ENCODE assay signal across 8 cellular contexts in the genomic region with DNA sequence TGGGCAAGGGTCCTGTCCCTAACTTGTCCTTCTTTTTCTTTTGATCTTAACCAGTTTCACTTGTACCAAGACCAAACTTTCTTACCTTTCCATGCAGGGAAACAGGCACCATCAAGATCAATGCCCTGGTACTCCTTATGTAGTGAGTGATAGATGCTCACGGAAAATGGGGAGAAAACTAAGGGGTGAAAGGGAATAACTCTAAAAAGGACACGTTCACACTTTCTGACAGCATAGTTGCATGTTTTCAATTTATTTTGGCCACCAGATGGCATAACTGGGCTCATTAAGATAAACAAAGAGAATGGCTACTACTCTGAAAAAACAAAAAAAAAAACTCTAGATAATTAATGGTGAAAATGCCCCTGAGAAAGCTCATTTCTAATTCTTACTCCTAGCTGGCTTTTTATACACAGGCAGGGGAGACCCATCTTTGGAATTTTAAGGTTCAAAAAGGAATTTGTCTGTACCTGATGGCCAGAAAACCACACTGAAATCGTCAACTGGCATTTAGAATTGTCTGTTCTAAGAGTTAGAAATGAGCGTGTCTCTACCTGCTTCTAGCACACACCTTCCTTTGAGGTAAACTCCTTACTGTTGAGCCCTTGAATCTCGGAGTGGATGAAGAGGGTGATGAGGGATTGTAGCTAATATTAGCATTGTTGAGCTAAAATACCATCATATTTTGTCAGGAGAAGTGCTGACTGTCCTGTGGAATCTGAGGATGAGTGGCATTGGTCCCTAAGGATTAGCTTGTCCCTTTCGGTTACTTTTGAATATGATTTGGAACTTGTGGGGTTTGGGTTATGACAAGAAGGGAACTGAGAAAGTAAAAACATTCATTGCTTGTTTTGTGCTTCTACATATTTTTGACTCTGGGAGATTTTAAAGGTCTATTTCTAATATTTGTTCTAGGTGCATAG.
DNase-seq lines count a peak whose midpoint lies in the region; ATAC-seq and TF ChIP-seq lines count a peak whose summit lies in the region.

No MANE protein-coding gene starts in this region.

- H3K4me3 ChIP-seq in AG09309 (ENCODE audit: control insufficient read depth, low read depth, low read length) (no peak overlapping the region), GM12865 (ENCODE audit: low read depth, low read length) (no peak overlapping the region), SK-N-MC (no peak overlapping the region), parathyroid adenoma (ENCODE audit: low read depth, low read length) (peak overlapping the region; percentile 24)

- H3K9me3 ChIP-seq in SK-N-MC (ENCODE audit: low read depth, low read length) (no peaks in the 10 kb centered on the region), parathyroid adenoma (ENCODE audit: control insufficient read depth, low read length) (no peaks in the 10 kb centered on the region)

- H3K9ac ChIP-seq in SK-N-MC (ENCODE audit: insufficient read length) (peak overlapping the region; percentile 19), parathyroid adenoma (no peak overlapping the region)

- peaks cover 34% of the 10 kb centered on the region for H3K4me1 ChIP-seq in parathyroid adenoma

- TF ChIP-seq CTCF in AG09309 (IDR thresholded peaks at IDR 0.05; ENCODE audit: control insufficient read depth, insufficient read depth, low read depth, low read length, missing control alignments) (peak; percentile 38), GM12865 (IDR thresholded peaks at IDR 0.05; ENCODE audit: insufficient read depth, low read depth, low read length, missing control alignments) (peak; percentile 47), parathyroid adenoma (IDR thresholded peaks at IDR 0.05) (peak; percentile 66)

- H3K4me2 ChIP-seq in parathyroid adenoma (ENCODE audit: low read length), result peak overlapping the region; percentile 11

- no peak for ATAC-seq in HG03342 (IDR thresholded peaks at IDR 0.05; ENCODE audit: unreplicated experiment)
- no peak for ATAC-seq in HG03135 (IDR thresholded peaks at IDR 0.05; ENCODE audit: unreplicated experiment)

- H3K27ac ChIP-seq in SK-N-MC, result no peak overlapping the region
- H3K27ac ChIP-seq in parathyroid adenoma, result peak overlapping the region; percentile 83

- DNase-seq in AG09309 (ENCODE audit: low read depth) (no peak), GM12865 (ENCODE audit: low read depth) (peak; percentile 64), SK-N-MC (ENCODE audit: low read depth, low spot score) (no peak), fibroblast of gingiva (ENCODE audit: low read depth) (peak; percentile 32), GDM1 (lab: John Stamatoyannopoulos, UW) (no peak)

- peak overlapping the region; percentile 84 for H2AFZ ChIP-seq in parathyroid adenoma

- no peaks in the 10 kb centered on the region for H3K27me3 ChIP-seq in parathyroid adenoma (ENCODE audit: control insufficient read depth, insufficient read depth, low read length)

- no peaks in the 10 kb centered on the region for H3K36me3 ChIP-seq in SK-N-MC (ENCODE audit: insufficient read depth, low read length)
- H3K36me3 ChIP-seq in parathyroid adenoma (ENCODE audit: control insufficient read depth, insufficient read depth, low read length), result no peaks in the 10 kb centered on the region

- no peaks in the 10 kb centered on the region for H3K79me2 ChIP-seq in parathyroid adenoma

Comparison
In these comparisons a context has a peak if more than half of its experiments do, and no peak if none do; other contexts are left out.
1. DNase-seq: peak in GM12865 (single experiment) and fibroblast of gingiva (single experiment); none in AG09309 (single experiment), SK-N-MC (single experiment) and GDM1 (single experiment).
2. Peak in every context shown above with its lines, with median percentiles within 50 percentile points of each other: CTCF ChIP-seq.